Comparison of ENCODE assay signal across 1 cellular context in genomic region chr20:35791823-35792222, GRCh38.
TF ChIP-seq lines count a peak whose summit lies in the region.

No MANE protein-coding gene starts in this region.

TF ChIP-seq in H1, 55 proteins besides CTCF, POLR2A, EP300 and RAD21 (continued from another document):
- TF ChIP-seq CTBP2 (IDR thresholded peaks at IDR 0.05; ENCODE audit: borderline replicate concordance, insufficient read depth, insufficient read length, low read length) = no peak
TF ChIP-seq in H1: peak in this region for 0.
